Comparison of ENCODE assay signal across 23 cellular contexts in genomic region chr11:1979607-1980006, GRCh38. TPM values are rescaled to one million over a fixed set of nuclear protein-coding genes. Genes with fewer than 3 reads are reported as not detected.
"Had no signal": no experiment of that assay in that cellular context is flagged by ENCODE, and none has a peak within 500 bp of the region (broad histone marks: within the 10 kb centered on the region; RNA-seq: fewer than 3 reads in every experiment).

No MANE protein-coding gene starts in this region.

- H3K9ac ChIP-seq: neural progenitor cell, parathyroid adenoma had no signal

- H3K4me3 ChIP-seq: neural progenitor cell, ovary, psoas muscle, skin epidermis, smooth muscle cell, stomach, thoracic aorta, thyroid gland, tibial nerve, upper lobe of right lung, uterus had no signal

- H3K79me2 ChIP-seq: parathyroid adenoma had no signal

- H3K27ac ChIP-seq: neural progenitor cell, ovary, parathyroid adenoma, psoas muscle, skin epidermis, stomach, thoracic aorta, thyroid gland, tibial nerve, upper lobe of right lung, uterus had no signal

- H3K27me3 ChIP-seq: neural progenitor cell, ovary, stomach, thyroid gland, tibial nerve, upper lobe of right lung, uterus had no signal

- H2AFZ ChIP-seq: neural progenitor cell, parathyroid adenoma had no signal

- DNase-seq: naive thymus-derived CD4-positive, alpha-beta T cell; natural killer cell; occipital lobe; stimulated activated CD4-positive, alpha-beta T cell treated with anti-CD3 and anti-CD28 coated beads, Interleukin-15, amount 100 ng/mL, for 24 hours; stimulated activated CD4-positive, alpha-beta T cell treated with anti-CD3 and anti-CD28 coated beads, Interleukin-2, amount 100 ng/mL, for 24 hours; stimulated activated CD4-positive, alpha-beta T cell treated with anti-CD3 and anti-CD28 coated beads, Interleukin-2, amount 100 ng/mL, for 48 hours; stimulated activated CD4-positive, alpha-beta T cell treated with anti-CD3 and anti-CD28 coated beads, Interleukin-4, amount 100 ng/mL, for 24 hours; stimulated activated naive B cell treated with anti-CD40 and anti-IgM and Interleukin-4, amounts not matched to agents 10 μg/mL and 1 μg/mL and 100 μg/mL, for 72 hours; stimulated activated naive CD4-positive, alpha-beta T cell treated with Interleukin-2 at 50 U/mL for 16 hours; stomach; thyroid gland; uterus had no signal

- H3K4me1 ChIP-seq: neural progenitor cell, parathyroid adenoma, psoas muscle, stomach, thyroid gland, tibial nerve, upper lobe of right lung, uterus had no signal

- H3K36me3 ChIP-seq: neural progenitor cell, ovary, stomach, thoracic aorta, thyroid gland, tibial nerve, upper lobe of right lung, uterus had no signal

- ATAC-seq: natural killer cell, right cardiac atrium, upper lobe of right lung had no signal

- H3K9me3 ChIP-seq: ovary, psoas muscle, stomach, thoracic aorta, thyroid gland, tibial nerve, upper lobe of right lung, uterus had no signal

- H3K4me2 ChIP-seq: neural progenitor cell, smooth muscle cell had no signal

RNA-seq across cellular contexts. Expression of gene H19, which starts 18.0 kb away (rescaled TPM):
- total RNA-seq: natural killer cell had no signal
- polyA plus RNA-seq: naive thymus-derived CD4-positive, alpha-beta T cell; neural cell had no signal
